Comparison of ENCODE assay signal across 9 cellular contexts in genomic region chr7:46291064-46291463, GRCh38.
DNase-seq lines count a peak whose midpoint lies in the region; ATAC-seq and TF ChIP-seq lines count a peak whose summit lies in the region.
"Had no signal": no experiment of that assay in that cellular context is flagged by ENCODE, and none has a peak within 500 bp of the region (broad histone marks: within the 10 kb centered on the region; RNA-seq: fewer than 3 reads in every experiment).

No MANE protein-coding gene starts in this region.

- no peaks in the 10 kb centered on the region for H4K20me1 ChIP-seq in BLaER1

- TF ChIP-seq RAD21 in Ishikawa (IDR thresholded peaks at IDR 0.05; ENCODE audit: low read depth) = no peak

- intact Hi-C loops in body of pancreas (cut with DNase I) (no loop called here), mucosa of descending colon (cut with DNase I, micrococcal nuclease) (no loop called here)

- no peak overlapping the region for H3K4me3 ChIP-seq in BLaER1
- no peak overlapping the region for H3K4me3 ChIP-seq in fibroblast of the aortic adventitia (ENCODE audit: low read depth, low read length)
- no peak overlapping the region for H3K4me3 ChIP-seq in body of pancreas
- no peak overlapping the region for H3K4me3 ChIP-seq in mucosa of descending colon

- H3K36me3 ChIP-seq in BLaER1 = no peaks in the 10 kb centered on the region
- no peaks in the 10 kb centered on the region for H3K36me3 ChIP-seq in body of pancreas (replicated peaks in 1 of 2; ENCODE audit: insufficient read depth in 1 of 2, low read depth in 2 of 2)
- no peaks in the 10 kb centered on the region for H3K36me3 ChIP-seq in mucosa of descending colon (ENCODE audit: low read depth)

- peak overlapping the region; percentile 71 for H3K4me2 ChIP-seq in BLaER1

- H3K27ac ChIP-seq in BLaER1 = 0 out of 2 replicates have a peak overlapping the region, but pooled peaks have one; percentile 22
- H3K27ac ChIP-seq in body of pancreas = no peak overlapping the region

- DNase-seq in fibroblast of the aortic adventitia (ENCODE audit: low read depth) (peak; percentile 53), DMS79 (lab: John Stamatoyannopoulos, UW) (no peak), body of pancreas (no peak), OCI-M1 (lab: John Stamatoyannopoulos, UW) (no peak), mucosa of descending colon (no peak)
- DNase-seq: stimulated activated naive CD8-positive, alpha-beta T cell treated with anti-CD3 and anti-CD28 coated beads, Interleukin-15, Interleukin-2, amounts not matched to agents 100 U/mL and 50 U/mL, for 24 hours had no signal

- H3K9me3 ChIP-seq in BLaER1 (no peaks in the 10 kb centered on the region), body of pancreas (no peaks in the 10 kb centered on the region), mucosa of descending colon (no peaks in the 10 kb centered on the region)

- H3K4me1 ChIP-seq in BLaER1 = peaks cover 23% of the 10 kb centered on the region
- H3K4me1 ChIP-seq in body of pancreas = no peaks in the 10 kb centered on the region
- no peaks in the 10 kb centered on the region for H3K4me1 ChIP-seq in mucosa of descending colon (ENCODE audit: low read depth)

- no peak for TF ChIP-seq POLR2A in body of pancreas (IDR thresholded peaks at IDR 0.05)

- TF ChIP-seq EP300 in Ishikawa (IDR thresholded peaks at IDR 0.05; ENCODE audit: borderline replicate concordance) = no peak

- peak; percentile 79 for ATAC-seq in GM21529 (IDR thresholded peaks at IDR 0.05; ENCODE audit: unreplicated experiment)
- no peak for ATAC-seq in body of pancreas
- no peak for ATAC-seq in mucosa of descending colon
- ATAC-seq: stimulated activated naive CD8-positive, alpha-beta T cell treated with anti-CD3 and anti-CD28 coated beads, Interleukin-15, Interleukin-2, amounts not matched to agents 100 U/mL and 50 U/mL, for 24 hours had no signal

- H3K9ac ChIP-seq in BLaER1 = no peak overlapping the region

- H3K27me3 ChIP-seq in BLaER1 = no peaks in the 10 kb centered on the region
- H3K27me3 ChIP-seq in body of pancreas = no peaks in the 10 kb centered on the region

- 66 to 70% methylated on average over 2 to 5 of the region's 5 CpGs for WGBS in body of pancreas, 2 donors

- no peak for TF ChIP-seq CTCF in fibroblast of the aortic adventitia (IDR thresholded peaks at IDR 0.05; ENCODE audit: insufficient read depth, low read length)
- TF ChIP-seq CTCF in body of pancreas (IDR thresholded peaks at IDR 0.05) = no peak
- TF ChIP-seq CTCF in mucosa of descending colon (IDR thresholded peaks at IDR 0.05) = no peak

TF ChIP-seq in Ishikawa, 13 proteins besides CTCF, POLR2A, EP300 and RAD21:
- 0 out of 2 replicates have a peak, but pooled peaks have one; percentile 24 for TF ChIP-seq NFIC (IDR thresholded peaks at IDR 0.05)
- no peak for TF ChIP-seq USF1 (IDR thresholded peaks at IDR 0.05)
